ENCODE assay signal across 15 cellular contexts in the genomic region with DNA sequence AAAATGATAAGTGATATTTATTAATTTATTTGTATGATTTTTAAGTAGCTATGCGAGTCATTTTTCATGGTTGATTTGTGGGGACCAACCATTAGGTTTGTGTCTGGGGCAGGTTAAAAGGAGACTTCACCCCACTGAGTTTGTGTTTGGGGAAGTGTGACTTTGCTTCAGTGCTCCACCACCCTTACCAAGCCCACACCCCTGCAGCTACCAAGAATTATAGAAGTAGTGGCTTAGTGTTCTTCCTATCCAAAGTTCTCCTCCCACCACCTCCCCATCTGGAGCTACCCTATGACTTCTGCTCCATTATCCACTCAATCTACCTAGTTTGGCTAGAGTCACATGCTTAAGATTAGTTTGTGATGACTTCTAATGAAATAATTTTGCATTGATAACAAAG.
DNase-seq lines count a peak whose midpoint lies in the region; ATAC-seq and TF ChIP-seq lines count a peak whose summit lies in the region.
"Had no signal": no experiment of that assay in that cellular context is flagged by ENCODE, and none has a peak within 500 bp of the region (broad histone marks: within the 10 kb centered on the region; RNA-seq: fewer than 3 reads in every experiment).

No MANE protein-coding gene starts in this region.

- no peak for TF ChIP-seq CTCF in MCF 10A (IDR thresholded peaks at IDR 0.05; ENCODE audit: unreplicated experiment)
- no peak for TF ChIP-seq CTCF in breast epithelium (IDR thresholded peaks at IDR 0.05)
- no peak for TF ChIP-seq CTCF in upper lobe of left lung (IDR thresholded peaks at IDR 0.05)
- TF ChIP-seq CTCF in GM20000 (IDR thresholded peaks at IDR 0.05; ENCODE audit: extremely low read depth, missing control alignments): no peak

- no peaks in the 10 kb centered on the region for H3K4me1 ChIP-seq in breast epithelium
- H3K4me1 ChIP-seq in upper lobe of left lung: peaks cover 0 to 6% (median 0%) of the 10 kb centered on the region in 4 donors
- H3K4me1 ChIP-seq: colonic mucosa, gastrocnemius medialis had no signal

- no peak for TF ChIP-seq POLR2A in breast epithelium (IDR thresholded peaks at IDR 0.05)
- peak in 1 of 4 donors; percentile 45 for TF ChIP-seq POLR2A in upper lobe of left lung (IDR thresholded peaks at IDR 0.05)

- no peaks in the 10 kb centered on the region for H3K9me3 Mint-ChIP-seq in MCF 10A (ENCODE audit: unreplicated experiment)

- POLR2A ChIA-PET in MCF 10A (lab: Yijun Ruan, JAX): interaction anchor here (0.6 to 1.3 kb wide), 7 partner anchors 20 to 1829 kb away, joined by 3 to 6 read pairs (median 3); no protein-coding TSS in a partner anchor

- H3K36me3 Mint-ChIP-seq in MCF 10A (ENCODE audit: insufficient read depth, unreplicated experiment): peaks cover 9% of the 10 kb centered on the region

- H3K27me3 ChIP-seq in breast epithelium (no peaks in the 10 kb centered on the region), upper lobe of left lung (no peaks in the 10 kb centered on the region)
- H3K27me3 ChIP-seq: colonic mucosa, gastrocnemius medialis had no signal

- H3K27ac ChIP-seq in breast epithelium (no peak overlapping the region), upper lobe of left lung (peak overlapping the region; percentile 23 to 77 (median 52))
- H3K27ac ChIP-seq: colonic mucosa, gastrocnemius medialis, PC-9 had no signal

- ATAC-seq in left ventricle myocardium superior (peak; percentile 66), upper lobe of left lung (ENCODE audit: low FRiP score in 2 of 2) (peak in 1 of 2 donors; percentile 75), HG02571 (IDR thresholded peaks at IDR 0.05; ENCODE audit: unreplicated experiment) (no peak)

- H3K4me1 Mint-ChIP-seq in MCF 10A (ENCODE audit: insufficient read depth, unreplicated experiment): peaks cover 22% of the 10 kb centered on the region

- H3K27me3 Mint-ChIP-seq in MCF 10A (ENCODE audit: insufficient read depth, unreplicated experiment): no peaks in the 10 kb centered on the region

- H3K4me3 ChIP-seq in breast epithelium: no peak overlapping the region
- H3K4me3 ChIP-seq in upper lobe of left lung: no peak overlapping the region
- H3K4me3 ChIP-seq: colonic mucosa, gastrocnemius medialis, PC-9 had no signal

- TF ChIP-seq EP300 in upper lobe of left lung (IDR thresholded peaks at IDR 0.05): no peak

- H3K4me3 Mint-ChIP-seq in MCF 10A (ENCODE audit: unreplicated experiment): no peak overlapping the region
- H3K4me3 Mint-ChIP-seq: activated naive CD4-positive, alpha-beta T cell treated with anti-CD3 and anti-CD28 coated beads for 36 hours had no signal

- intact Hi-C loops in MCF 10A (cut with micrococcal nuclease): no loop called here
- intact Hi-C loops in breast epithelium (cut with DNase I; ENCODE audit: low total_unique reads): no loop called here
- intact Hi-C loops in left ventricle myocardium superior (cut with micrococcal nuclease): no loop called here

- peak overlapping the region; percentile 19 for H3K27ac Mint-ChIP-seq in MCF 10A (ENCODE audit: low read depth, unreplicated experiment)
- H3K27ac Mint-ChIP-seq: activated naive CD4-positive, alpha-beta T cell treated with anti-CD3 and anti-CD28 coated beads for 36 hours had no signal

- H3K36me3 ChIP-seq in breast epithelium (no peaks in the 10 kb centered on the region), upper lobe of left lung (no peaks in the 10 kb centered on the region)
- H3K36me3 ChIP-seq: colonic mucosa, gastrocnemius medialis had no signal

- BruUV-seq in MCF 10A (replicated peaks; lab: Mats Ljungman, UMichigan): no TSS peak

- 76 to 97% methylated on average over 1 of the region's 1 CpG for WGBS in upper lobe of left lung, 2 donors

- no peak for DNase-seq in MCF 10A (ENCODE audit: unreplicated experiment)
- DNase-seq in breast epithelium (ENCODE audit: low spot score in 2 of 2): no peak
- peak; percentile 66 for DNase-seq in SKM-1 (lab: John Stamatoyannopoulos, UW; ENCODE audit: unreplicated experiment)
- no peak for DNase-seq in left ventricle myocardium superior
- DNase-seq in upper lobe of left lung: peak in 1 of 2 donors; percentile 57
- no peak for DNase-seq in activated CD8-positive, alpha-beta memory T cell treated with anti-CD3 and anti-CD28 coated beads for 24 hours
- DNase-seq in GM20000 (ENCODE audit: low spot score): no peak
- DNase-seq: activated naive CD4-positive, alpha-beta T cell treated with anti-CD3 and anti-CD28 coated beads for 36 hours; colonic mucosa; gastrocnemius medialis; mesendoderm; NCI-H446 treated with DMSO at 0.1 percent for 48 hours; PC-9; T-helper 1 cell had no signal

- H3K9me3 ChIP-seq in breast epithelium: peaks cover 0 to 2% of the 10 kb centered on the region in 2 donors
- no peaks in the 10 kb centered on the region for H3K9me3 ChIP-seq in upper lobe of left lung
- H3K9me3 ChIP-seq: colonic mucosa, gastrocnemius medialis had no signal

- CTCF ChIA-PET in MCF 10A (lab: Yijun Ruan, JAX): interaction anchor here (0.7 kb wide), 1 partner anchor 108 kb away, joined by 3 read pairs; no protein-coding TSS in a partner anchor

Comparison
In these comparisons a context has a peak if more than half of its experiments do, and no peak if none do; other contexts are left out.
1. H3K27ac ChIP-seq: peak in upper lobe of left lung (4 of 4); none in breast epithelium (0 of 2).